ENCODE assay signal across 1 cellular context in the genomic region with DNA sequence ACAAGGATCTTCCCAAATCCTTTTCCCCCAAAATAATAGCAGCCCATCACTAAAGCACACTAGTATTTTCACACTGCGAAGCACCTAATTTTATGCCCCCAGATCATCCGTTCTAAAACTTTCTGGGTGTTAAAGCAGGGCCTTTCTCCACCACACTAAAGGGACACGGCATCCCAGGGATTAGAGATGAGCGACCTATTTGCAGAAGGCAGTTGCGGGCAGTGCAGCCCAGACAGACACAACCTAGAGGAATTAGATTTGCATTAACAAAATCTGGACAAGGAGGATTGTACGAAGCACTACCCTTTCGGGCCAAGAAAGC.
A peak's percentile ranks its signal among the peaks of the same experiment; 100 is the strongest.
TF ChIP-seq lines count a peak whose summit lies in the region.

No MANE protein-coding gene starts in this region.

TF ChIP-seq in H1, 55 proteins besides CTCF, POLR2A, EP300 and RAD21:
- no peak for TF ChIP-seq TEAD4 (IDR thresholded peaks at IDR 0.05; ENCODE audit: low read depth, low read length)
- TF ChIP-seq SAP30 (IDR thresholded peaks at IDR 0.05; ENCODE audit: insufficient read depth, insufficient replicate concordance, low read length), result peak; percentile 21
- no peak for TF ChIP-seq CEBPB (IDR thresholded peaks at IDR 0.05; ENCODE audit: low read depth, low read length)
- no peak for TF ChIP-seq USF2 (IDR thresholded peaks at IDR 0.05; ENCODE audit: low read length)
- TF ChIP-seq ASH2L (IDR thresholded peaks at IDR 0.05; ENCODE audit: low read length), result no peak
- no peak for TF ChIP-seq CREB1 (IDR thresholded peaks at IDR 0.05)
- peak; percentile 28 for TF ChIP-seq KDM4A (IDR thresholded peaks at IDR 0.05; ENCODE audit: low read depth, low read length, severe bottlenecking)
- no peak for TF ChIP-seq CHD7 (IDR thresholded peaks at IDR 0.05; ENCODE audit: insufficient replicate concordance, low read length)
